In the genomic region with DNA sequence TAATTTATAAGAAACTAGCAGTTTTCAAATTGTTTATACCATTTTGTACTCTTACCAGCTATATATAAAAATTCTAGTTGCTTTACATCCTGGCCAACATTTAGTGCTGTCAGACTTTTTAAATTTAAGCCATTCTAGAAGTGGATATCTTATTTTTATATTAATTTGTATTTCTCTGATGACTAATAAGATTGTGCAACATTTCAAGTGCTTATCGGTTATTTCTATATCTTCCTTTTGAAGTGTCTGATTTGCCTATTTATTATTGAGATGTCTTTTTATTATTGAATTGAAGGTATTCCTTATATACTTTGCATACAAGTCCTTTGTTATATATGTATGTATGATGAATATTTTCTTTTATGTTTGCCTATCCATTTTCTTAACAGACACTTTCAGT, we compare ENCODE assay signal across 9 cellular contexts.
"Had no signal": no experiment of that assay in that cellular context is flagged by ENCODE, and none has a peak within 500 bp of the region (broad histone marks: within the 10 kb centered on the region; RNA-seq: fewer than 3 reads in every experiment).

No MANE protein-coding gene starts in this region.

- H3K4me3 ChIP-seq: GM23248, GM23338, HAP-1 had no signal

- H3K9me3 ChIP-seq: HAP-1 had no signal

- H3K4me2 ChIP-seq: GM23338 had no signal

- H3K4me1 ChIP-seq: HAP-1 had no signal

- H3K27ac ChIP-seq: GM23248 had no signal

- H2AFZ ChIP-seq: GM23248, GM23338 had no signal

- ATAC-seq: GM23338, HCT116 had no signal

- DNase-seq: GM23248, GOT3, H7, H9, HCEC 1CT, HFFc6 had no signal

- H3K9ac ChIP-seq: GM23248 had no signal

- H3K36me3 ChIP-seq: HAP-1 had no signal
